ENCODE assay signal across 1 cellular context in genomic region chr3:138371070-138371950, GRCh38.
A peak's percentile ranks its signal among the peaks of the same experiment; 100 is the strongest.
TF ChIP-seq lines count a peak whose summit lies in the region.

No MANE protein-coding gene starts in this region.

TF ChIP-seq in GM12878, 131 proteins besides CTCF, POLR2A, EP300 and RAD21 (continued from another document):
- TF ChIP-seq MTA3 (IDR thresholded peaks at IDR 0.05; ENCODE audit: borderline replicate concordance, low read length) (peak; percentile 54; the same call in 1 of the 2 replicates), RAD51 (IDR thresholded peaks at IDR 0.05) (no peak), EZH2 (IDR thresholded peaks at IDR 0.05; ENCODE audit: borderline replicate concordance, control insufficient read depth, low read depth, low read length) (no peak), GABPA (IDR thresholded peaks at IDR 0.05; ENCODE audit: low read depth) (peak; percentile 23; the same call in 1 of the 2 replicates), MTA2 (IDR thresholded peaks at IDR 0.05; ENCODE audit: low read depth) (peak; percentile 50; the same call in 1 of the 2 replicates), BHLHE40 (IDR thresholded peaks at IDR 0.05; ENCODE audit: borderline replicate concordance in 1 of 2, low read depth in 2 of 2, low read length in 1 of 2) (peak; percentile 17 to 37; a peak in 2 of 4 replicates), IKZF2 (IDR thresholded peaks at IDR 0.05) (no peak; a peak in 1 of 4 replicates), BCL11A (IDR thresholded peaks at IDR 0.05; ENCODE audit: low read depth, low read length) (peak; percentile 53; the same call in 1 of the 2 replicates), GATAD2B (conservative IDR thresholded peaks at IDR 0.05; ENCODE audit: low read depth) (0 out of 2 replicates have a peak, but pooled peaks have one; percentile 34), PKNOX1 (IDR thresholded peaks at IDR 0.05) (peak; percentile 48), JUNB (IDR thresholded peaks at IDR 0.05) (peak; percentile 81), CREM (IDR thresholded peaks at IDR 0.05; ENCODE audit: low read depth) (peak; percentile 39; the same call in 1 of the 2 replicates), MYC (IDR thresholded peaks at IDR 0.05; ENCODE audit: insufficient read depth, insufficient read length, insufficient replicate concordance, low read length, severe bottlenecking) (no peak), IRF5 (IDR thresholded peaks at IDR 0.05; ENCODE audit: borderline replicate concordance) (no peak), RUNX3 (IDR thresholded peaks at IDR 0.05; ENCODE audit: low read length) (peak; percentile 99), HDAC2 (IDR thresholded peaks at IDR 0.05) (no peak), ZBED1 (IDR thresholded peaks at IDR 0.05; ENCODE audit: borderline replicate concordance) (peak; percentile 46; the same call in 1 of the 2 replicates), CEBPB (IDR thresholded peaks at IDR 0.05; ENCODE audit: borderline replicate concordance in 1 of 2, low read depth in 2 of 2, low read length in 2 of 2) (peak in 1 of 2 experiments; percentile 79; a peak in 2 of 4 replicates), CBFB (IDR thresholded peaks at IDR 0.05; ENCODE audit: low read depth) (peak; percentile 91), IRF4 (IDR thresholded peaks at IDR 0.05; ENCODE audit: low read depth, low read length) (peak; percentile 83), CREB1 (IDR thresholded peaks at IDR 0.05; ENCODE audit: low read depth) (peak; percentile 55), PAX5 (IDR thresholded peaks at IDR 0.05; ENCODE audit: borderline replicate concordance, low read depth, low read length) (peak; percentile 97), HCFC1 (IDR thresholded peaks at IDR 0.05; ENCODE audit: low read length) (no peak), MEF2B (IDR thresholded peaks at IDR 0.05; ENCODE audit: partially characterized antibody, poor library complexity, severe bottlenecking) (peak; percentile 81), ZNF217 (IDR thresholded peaks at IDR 0.05) (peak; percentile 99), TCF7 (IDR thresholded peaks at IDR 0.05; ENCODE audit: borderline replicate concordance) (0 out of 2 replicates have a peak, but pooled peaks have one; percentile 23), SREBF1 (IDR thresholded peaks at IDR 0.05; ENCODE audit: low read length) (peak; percentile 62), SUPT20H (IDR thresholded peaks at IDR 0.05; ENCODE audit: borderline replicate concordance, control insufficient read depth, low read depth, low read length) (no peak), SKIL (IDR thresholded peaks at IDR 0.05; ENCODE audit: low read depth, poor library complexity, severe bottlenecking) (peak; percentile 61), NR2F1 (conservative IDR thresholded peaks at IDR 0.05) (peak; percentile 83), JUND (IDR thresholded peaks at IDR 0.05; ENCODE audit: low read depth, low read length) (0 out of 2 replicates have a peak, but pooled peaks have one; percentile 45), NKRF (conservative IDR thresholded peaks at IDR 0.05) (no peak), SPI1 (IDR thresholded peaks at IDR 0.05; ENCODE audit: borderline replicate concordance, insufficient read depth, low read depth, low read length) (peak; percentile 78), ELK1 (IDR thresholded peaks at IDR 0.05; ENCODE audit: low read depth, low read length) (no peak), RCOR1 (conservative IDR thresholded peaks at IDR 0.05; ENCODE audit: low read depth, low read length) (0 out of 2 replicates have a peak, but pooled peaks have one; percentile 79), POU2F2 (IDR thresholded peaks at IDR 0.05; ENCODE audit: borderline replicate concordance, low read depth, low read length) (peak; percentile 100), MEF2A (IDR thresholded peaks at IDR 0.05; ENCODE audit: insufficient read depth, low read depth, low read length) (peak; percentile 85)
